ENCODE assay signal across 8 cellular contexts in genomic region chr10:100046088-100046487, GRCh38. TPM values are rescaled to one million over a fixed set of nuclear protein-coding genes. Genes with fewer than 3 reads are reported as not detected.
DNase-seq lines count a peak whose midpoint lies in the region; ATAC-seq and TF ChIP-seq lines count a peak whose summit lies in the region.

No MANE protein-coding gene starts in this region.

- H2BK5ac ChIP-seq in neuronal stem cell (ENCODE audit: low read length): no peak overlapping the region

- H3K36me3 ChIP-seq in KMS-11 (ENCODE audit: insufficient read depth) (no peaks in the 10 kb centered on the region), neuronal stem cell (replicated peaks in 1 of 2; ENCODE audit: control insufficient read depth in 2 of 2, insufficient read depth in 2 of 2, low read length in 2 of 2) (no peaks in the 10 kb centered on the region)

- H3K27ac Mint-ChIP-seq in activated T-helper 1 cell treated with anti-CD3 and anti-CD28 coated beads, Interleukin-12 subunit alpha, Interleukin-12 subunit beta, Interleukin-2, Interleukin-4 antibody, amounts not matched to agents 30 ng/mL and 10 ng/mL and 1 ng/mL, durations not matched to agents 14 hours and 24 hours and 36 hours: no peak overlapping the region

- H3K23ac ChIP-seq in neuronal stem cell (ENCODE audit: low read depth, low read length, poor library complexity): no peak overlapping the region

- TF ChIP-seq CTCF in KMS-11 (conservative IDR thresholded peaks at IDR 0.05; ENCODE audit: low read depth, low read length) (peak; percentile 96), foreskin fibroblast (IDR thresholded peaks at IDR 0.05; ENCODE audit: low read depth, low read length) (peak; percentile 95)

- H3K27me3 Mint-ChIP-seq in activated T-helper 1 cell treated with anti-CD3 and anti-CD28 coated beads, Interleukin-12 subunit alpha, Interleukin-12 subunit beta, Interleukin-2, Interleukin-4 antibody, amounts not matched to agents 30 ng/mL and 10 ng/mL and 1 ng/mL, durations not matched to agents 14 hours and 24 hours and 36 hours (ENCODE audit: insufficient read depth): peaks cover 12% of the 10 kb centered on the region

- H3K79me1 ChIP-seq in neuronal stem cell (ENCODE audit: low read depth, low read length): no peaks in the 10 kb centered on the region

- H2AK5ac ChIP-seq in neuronal stem cell (ENCODE audit: low read depth, low read length): no peak overlapping the region

- peak; percentile 82 for DNase-seq in AG08395 (ENCODE audit: low spot score)
- DNase-seq in RPMI8226: peak; percentile 72
- DNase-seq in activated T-helper 1 cell treated with anti-CD3 and anti-CD28 coated beads, Interleukin-12 subunit alpha, Interleukin-12 subunit beta, Interleukin-2, Interleukin-4 antibody, amounts not matched to agents 30 ng/mL and 10 ng/mL and 1 ng/mL, durations not matched to agents 14 hours and 24 hours and 36 hours (ENCODE audit: low spot score): peak; percentile 57
- DNase-seq in foreskin fibroblast: peak; percentile 79 to 94
- DNase-seq in neuronal stem cell (ENCODE audit: low spot score): peak; percentile 87
- peak; percentile 72 for DNase-seq in stromal cell of bone marrow (ENCODE audit: low read depth)

- ATAC-seq in GM19035 (IDR thresholded peaks at IDR 0.05; ENCODE audit: unreplicated experiment): peak; percentile 84

- H3K27me3 ChIP-seq in KMS-11 (ENCODE audit: insufficient read depth, low read depth) (no peaks in the 10 kb centered on the region), neuronal stem cell (ENCODE audit: control insufficient read depth in 3 of 3, insufficient read depth in 3 of 3, low read depth in 1 of 3, low read length in 3 of 3) (peaks cover 0 to 4% (median 0%) of the 10 kb centered on the region in 3 experiments)

- no peaks in the 10 kb centered on the region for H3K9me3 Mint-ChIP-seq in activated T-helper 1 cell treated with anti-CD3 and anti-CD28 coated beads, Interleukin-12 subunit alpha, Interleukin-12 subunit beta, Interleukin-2, Interleukin-4 antibody, amounts not matched to agents 30 ng/mL and 10 ng/mL and 1 ng/mL, durations not matched to agents 14 hours and 24 hours and 36 hours

- H3K4ac ChIP-seq in neuronal stem cell (ENCODE audit: low read length): no peak overlapping the region

- no peaks in the 10 kb centered on the region for H3K9me3 ChIP-seq in neuronal stem cell (replicated peaks in 1 of 2; ENCODE audit: control insufficient read depth in 2 of 2, insufficient read depth in 1 of 2, low read depth in 1 of 2, low read length in 2 of 2)

- H3K4me2 ChIP-seq in KMS-11: no peak overlapping the region
- H3K4me2 ChIP-seq in neuronal stem cell (ENCODE audit: insufficient read depth, low read length, poor library complexity, severe bottlenecking): no peak overlapping the region

- no peaks in the 10 kb centered on the region for H3K4me1 Mint-ChIP-seq in activated T-helper 1 cell treated with anti-CD3 and anti-CD28 coated beads, Interleukin-12 subunit alpha, Interleukin-12 subunit beta, Interleukin-2, Interleukin-4 antibody, amounts not matched to agents 30 ng/mL and 10 ng/mL and 1 ng/mL, durations not matched to agents 14 hours and 24 hours and 36 hours (ENCODE audit: low read depth)

- H4K20me1 ChIP-seq in KMS-11 (ENCODE audit: insufficient read depth): no peaks in the 10 kb centered on the region

- H3K4me1 ChIP-seq in KMS-11 (ENCODE audit: low read depth, poor library complexity, severe bottlenecking) (peaks cover 15% of the 10 kb centered on the region), neuronal stem cell (ENCODE audit: control insufficient read depth in 2 of 2, insufficient read depth in 1 of 2, low read depth in 1 of 2, low read length in 2 of 2) (no peaks in the 10 kb centered on the region)

- H3K9ac ChIP-seq in KMS-11 (no peak overlapping the region), neuronal stem cell (ENCODE audit: low read depth, low read length, poor library complexity) (no peak overlapping the region)

- H2BK12ac ChIP-seq in neuronal stem cell (ENCODE audit: low read length): no peak overlapping the region

- H3K27ac ChIP-seq in KMS-11 (no peak overlapping the region), neuronal stem cell (replicated peaks; ENCODE audit: low read length) (no peak overlapping the region)

- no peak overlapping the region for H4K8ac ChIP-seq in neuronal stem cell (ENCODE audit: low read depth, low read length)

- H2BK15ac ChIP-seq in neuronal stem cell (ENCODE audit: low read length): no peak overlapping the region

- no peak overlapping the region for H3K4me3 Mint-ChIP-seq in activated T-helper 1 cell treated with anti-CD3 and anti-CD28 coated beads, Interleukin-12 subunit alpha, Interleukin-12 subunit beta, Interleukin-2, Interleukin-4 antibody, amounts not matched to agents 30 ng/mL and 10 ng/mL and 1 ng/mL, durations not matched to agents 14 hours and 24 hours and 36 hours

- no CpG with 5 or more reads among the region's 7 CpGs for WGBS in neuronal stem cell (ENCODE audit: extremely low coverage in 2 of 2, insufficient read length in 2 of 2, insufficient replicate concordance in 1 of 2), 2 donors

- no peaks in the 10 kb centered on the region for H3K36me3 Mint-ChIP-seq in activated T-helper 1 cell treated with anti-CD3 and anti-CD28 coated beads, Interleukin-12 subunit alpha, Interleukin-12 subunit beta, Interleukin-2, Interleukin-4 antibody, amounts not matched to agents 30 ng/mL and 10 ng/mL and 1 ng/mL, durations not matched to agents 14 hours and 24 hours and 36 hours (ENCODE audit: low read depth)

- no peak overlapping the region for H3K14ac ChIP-seq in neuronal stem cell (ENCODE audit: low read length)

- peak overlapping the region; percentile 67 for H3K18ac ChIP-seq in neuronal stem cell (ENCODE audit: low read length)

- H3K4me3 ChIP-seq in KMS-11 (IDR thresholded peaks at IDR 0.05; ENCODE audit: insufficient read depth, low read depth, low read length) (no peak overlapping the region), foreskin fibroblast (ENCODE audit: low read depth in 1 of 2, low read length in 2 of 2) (no peak overlapping the region), neuronal stem cell (ENCODE audit: low read length in 2 of 2) (no peak overlapping the region)

- intact Hi-C loops in activated T-helper 1 cell treated with anti-CD3 and anti-CD28 coated beads, Interleukin-12 subunit alpha, Interleukin-12 subunit beta, Interleukin-2, Interleukin-4 antibody, amounts not matched to agents 30 ng/mL and 10 ng/mL and 1 ng/mL, durations not matched to agents 14 hours and 24 hours and 36 hours (cut with micrococcal nuclease): loop anchor here (1.0 to 2.0 kb wide), 2 partner anchors 37 to 200 kb away; partner anchors contain the start of gene DNMBP

- no peak overlapping the region for H2BK120ac ChIP-seq in neuronal stem cell (ENCODE audit: low read depth, low read length)

- H4K91ac ChIP-seq in neuronal stem cell (ENCODE audit: low read depth, low read length, poor library complexity): no peak overlapping the region

- H2AFZ ChIP-seq in KMS-11 (ENCODE audit: low read depth) (peak overlapping the region; percentile 43), neuronal stem cell (ENCODE audit: low read length) (peak overlapping the region; percentile 83)

- H3K79me2 ChIP-seq in KMS-11 (ENCODE audit: insufficient read depth, low read depth): no peaks in the 10 kb centered on the region

RNA-seq across cellular contexts. Expression of gene CPN1, which starts 35.6 kb away (rescaled TPM):
- total RNA-seq in activated T-helper 1 cell treated with anti-CD3 and anti-CD28 coated beads, Interleukin-12 subunit alpha, Interleukin-12 subunit beta, Interleukin-2, Interleukin-4 antibody, amounts not matched to agents 30 ng/mL and 10 ng/mL and 1 ng/mL, durations not matched to agents 14 hours and 24 hours and 36 hours: not detected in 2 replicates
- polyA plus RNA-seq in neuronal stem cell (2013, experiment 1 of 2): 0.17 TPM
- 0.25 TPM for polyA plus RNA-seq in neuronal stem cell (2013, experiment 2 of 2)

RNA-seq across cellular contexts. Expression of gene DNMBP, which starts 36.3 kb away (rescaled TPM):
- total RNA-seq in activated T-helper 1 cell treated with anti-CD3 and anti-CD28 coated beads, Interleukin-12 subunit alpha, Interleukin-12 subunit beta, Interleukin-2, Interleukin-4 antibody, amounts not matched to agents 30 ng/mL and 10 ng/mL and 1 ng/mL, durations not matched to agents 14 hours and 24 hours and 36 hours: 1.4 and 1.5 TPM in 2 replicates
- 20.4 TPM for polyA plus RNA-seq in neuronal stem cell (2013, experiment 1 of 2)
- 21.0 TPM for polyA plus RNA-seq in neuronal stem cell (2013, experiment 2 of 2)
